In genomic region chr19:7488736-7489353, GRCh38 we compare ENCODE assay signal across 7 cellular contexts. TPM values are rescaled to one million over a fixed set of nuclear protein-coding genes. Genes with fewer than 3 reads are reported as not detected.
DNase-seq lines count a peak whose midpoint lies in the region; ATAC-seq, FAIRE-seq and TF ChIP-seq lines count a peak whose summit lies in the region.

Gene PEX11G (minus strand): TSS chr19:7489035. CDS start chr19:7489010, 25 bp downstream.

- DNase-seq in GM18507 (ENCODE audit: extremely low spot score, insufficient read length, low read depth) (peak; percentile 98), HPDE6-E6E7 (ENCODE audit: extremely low spot score) (peak; percentile 90), PC-3 (peak; percentile 94), fibroblast of gingiva (ENCODE audit: low read depth) (peak; percentile 81), naive B cell (peak; percentile 89)
- DNase-seq in activated T-helper 1 cell treated with anti-CD3 and anti-CD28 coated beads, Interleukin-12 subunit alpha, Interleukin-12 subunit beta, Interleukin-2, Interleukin-4 antibody, amounts not matched to agents 30 ng/mL and 10 ng/mL and 1 ng/mL, durations not matched to agents 14 hours and 24 hours and 36 hours (ENCODE audit: low spot score) = peak; percentile 92
- DNase-seq in stimulated activated CD8-positive, alpha-beta memory T cell treated with anti-CD3 and anti-CD28 coated beads, Interleukin-7, amount 100 ng/mL, for 48 hours (ENCODE audit: extremely low read depth in 1 of 2, low read depth in 1 of 2) = peak; percentile 76 to 83

- intact Hi-C loops in PC-3 (cut with micrococcal nuclease) = loop anchor here (2.0 kb wide), 1 partner anchor 46 kb away; the partner anchor contains the start of gene PNPLA6
- intact Hi-C loops in activated T-helper 1 cell treated with anti-CD3 and anti-CD28 coated beads, Interleukin-12 subunit alpha, Interleukin-12 subunit beta, Interleukin-2, Interleukin-4 antibody, amounts not matched to agents 30 ng/mL and 10 ng/mL and 1 ng/mL, durations not matched to agents 14 hours and 24 hours and 36 hours (cut with micrococcal nuclease) = loop anchor here (1.0 kb wide), 1 partner anchor 310 kb away; no protein-coding TSS in a partner anchor

- H3K4me3 ChIP-seq in PC-3 (ENCODE audit: low read length) = peak within 1 kb of the TSS; percentile 70

- H3F3A ChIP-seq in PC-3 (ENCODE audit: low read length, unreplicated experiment) = no peaks in the 10 kb centered on the region

- POLR2A ChIA-PET in PC-3 (lab: Charles Lee; ENCODE audit: unreplicated experiment) = no interaction called here

- peak within 1 kb of the TSS; percentile 96 for H2AFZ ChIP-seq in PC-3 (ENCODE audit: low read length)

- no TSS peak for BruUV-seq in PC-3 (replicated peaks; lab: Mats Ljungman, UMichigan)

- peaks cover 9% of the 10 kb centered on the region for H3K4me1 ChIP-seq in PC-3 (ENCODE audit: insufficient read depth, low read length)

- ATAC-seq in PC-3 (peak; percentile 96), naive B cell (ENCODE audit: low read depth in 2 of 2) (peak; percentile 98 to 99)

- no peaks in the 10 kb centered on the region for H3K9me3 ChIP-seq in PC-3 (ENCODE audit: low read length)

- peaks cover 35% of the 10 kb centered on the region for H3K4me1 Mint-ChIP-seq in activated T-helper 1 cell treated with anti-CD3 and anti-CD28 coated beads, Interleukin-12 subunit alpha, Interleukin-12 subunit beta, Interleukin-2, Interleukin-4 antibody, amounts not matched to agents 30 ng/mL and 10 ng/mL and 1 ng/mL, durations not matched to agents 14 hours and 24 hours and 36 hours (ENCODE audit: low read depth)
- peaks cover 3 to 11% (median 10%) of the 10 kb centered on the region in 3 donors for H3K4me1 Mint-ChIP-seq in naive B cell

- no peaks in the 10 kb centered on the region for H4K20me1 ChIP-seq in PC-3 (ENCODE audit: low read length)

- H3K4me2 ChIP-seq in PC-3 (ENCODE audit: low read length) = peak within 1 kb of the TSS; percentile 89

- peaks cover 5% of the 10 kb centered on the region for H3K36me3 Mint-ChIP-seq in activated T-helper 1 cell treated with anti-CD3 and anti-CD28 coated beads, Interleukin-12 subunit alpha, Interleukin-12 subunit beta, Interleukin-2, Interleukin-4 antibody, amounts not matched to agents 30 ng/mL and 10 ng/mL and 1 ng/mL, durations not matched to agents 14 hours and 24 hours and 36 hours (ENCODE audit: low read depth)
- no peaks in the 10 kb centered on the region for H3K36me3 Mint-ChIP-seq in naive B cell

- peak within 1 kb of the TSS; percentile 95 for H3K27ac Mint-ChIP-seq in activated T-helper 1 cell treated with anti-CD3 and anti-CD28 coated beads, Interleukin-12 subunit alpha, Interleukin-12 subunit beta, Interleukin-2, Interleukin-4 antibody, amounts not matched to agents 30 ng/mL and 10 ng/mL and 1 ng/mL, durations not matched to agents 14 hours and 24 hours and 36 hours
- peak within 1 kb of the TSS; percentile 60 to 96 (median 81) for H3K27ac Mint-ChIP-seq in naive B cell

- TF ChIP-seq CTCF in PC-3 (conservative IDR thresholded peaks at IDR 0.05; ENCODE audit: low read depth, low read length) = no peak

- H3K9ac ChIP-seq in PC-3 (ENCODE audit: low read length) = peak within 1 kb of the TSS; percentile 81

- CTCF ChIA-PET in PC-3 (lab: Charles Lee) = no interaction called here

- peak; percentile 73 for FAIRE-seq in GM18507 (lab: Jason Lieb, UNC)

- no peaks in the 10 kb centered on the region for H3K9me3 Mint-ChIP-seq in activated T-helper 1 cell treated with anti-CD3 and anti-CD28 coated beads, Interleukin-12 subunit alpha, Interleukin-12 subunit beta, Interleukin-2, Interleukin-4 antibody, amounts not matched to agents 30 ng/mL and 10 ng/mL and 1 ng/mL, durations not matched to agents 14 hours and 24 hours and 36 hours
- H3K9me3 Mint-ChIP-seq in naive B cell = no peaks in the 10 kb centered on the region

- no peaks in the 10 kb centered on the region for H3K79me2 ChIP-seq in PC-3 (ENCODE audit: low read length)

- H3K36me3 ChIP-seq in PC-3 (ENCODE audit: low read depth, low read length) = no peaks in the 10 kb centered on the region

- H3K9me2 ChIP-seq in PC-3 (replicated peaks; ENCODE audit: low read length) = no peaks in the 10 kb centered on the region

- no peaks in the 10 kb centered on the region for H3K27me3 ChIP-seq in PC-3 (ENCODE audit: low read length)

- H3K27me3 Mint-ChIP-seq in activated T-helper 1 cell treated with anti-CD3 and anti-CD28 coated beads, Interleukin-12 subunit alpha, Interleukin-12 subunit beta, Interleukin-2, Interleukin-4 antibody, amounts not matched to agents 30 ng/mL and 10 ng/mL and 1 ng/mL, durations not matched to agents 14 hours and 24 hours and 36 hours (ENCODE audit: insufficient read depth) = no peaks in the 10 kb centered on the region
- H3K27me3 Mint-ChIP-seq in naive B cell = peaks cover 0 to 9% (median 4%) of the 10 kb centered on the region in 3 donors

- H3K27ac ChIP-seq in PC-3 (ENCODE audit: low read length) = peak within 1 kb of the TSS; percentile 43

- H3K4me3 Mint-ChIP-seq in activated T-helper 1 cell treated with anti-CD3 and anti-CD28 coated beads, Interleukin-12 subunit alpha, Interleukin-12 subunit beta, Interleukin-2, Interleukin-4 antibody, amounts not matched to agents 30 ng/mL and 10 ng/mL and 1 ng/mL, durations not matched to agents 14 hours and 24 hours and 36 hours = peak within 1 kb of the TSS; percentile 84
- peak within 1 kb of the TSS; percentile 73 to 90 (median 86) for H3K4me3 Mint-ChIP-seq in naive B cell

RNA-seq across cellular contexts. Expression of gene PEX11G, which starts in this region (rescaled TPM):
- total RNA-seq in PC-3 (2014; rRNA removed) = 6.6 and 8.6 TPM in 2 replicates
- total RNA-seq in activated T-helper 1 cell treated with anti-CD3 and anti-CD28 coated beads, Interleukin-12 subunit alpha, Interleukin-12 subunit beta, Interleukin-2, Interleukin-4 antibody, amounts not matched to agents 30 ng/mL and 10 ng/mL and 1 ng/mL, durations not matched to agents 14 hours and 24 hours and 36 hours = 1.4 and 1.5 TPM in 2 replicates
- 1 to 10 TPM in 3 of 6 donors, under 1 TPM in 3; 0.52 to 4.4 (median 1.2) TPM for polyA plus RNA-seq in naive B cell (ENCODE audit: low read depth in 6 of 6)

Comparison
In these comparisons a context has a peak if more than half of its experiments do, and no peak if none do; other contexts are left out.
1. Peak in every context shown above with its lines: DNase-seq, ATAC-seq, H3K4me3 ChIP-seq and H3K27ac ChIP-seq.